In genomic region chr9:130073373-130073772, GRCh38 we compare ENCODE assay signal across 1 cellular context.
TF ChIP-seq lines count a peak whose summit lies in the region.

No MANE protein-coding gene starts in this region.

TF ChIP-seq in GM12878, 131 proteins besides CTCF, POLR2A, EP300 and RAD21:
- TF ChIP-seq SPI1 (IDR thresholded peaks at IDR 0.05; ENCODE audit: borderline replicate concordance, insufficient read depth, low read depth, low read length) (peak; percentile 25; the same call in 1 of the 2 replicates), ESRRA (IDR thresholded peaks at IDR 0.05; ENCODE audit: low read length) (no peak), SMARCA5 (IDR thresholded peaks at IDR 0.05) (0 out of 2 replicates have a peak, but pooled peaks have one; percentile 22), IKZF2 (IDR thresholded peaks at IDR 0.05) (peak in 1 of 2 experiments; percentile 31; a peak in 3 of 4 replicates), EED (IDR thresholded peaks at IDR 0.05; ENCODE audit: low read depth) (peak; percentile 32; the same call in 1 of the 2 replicates), CBX3 (IDR thresholded peaks at IDR 0.05; ENCODE audit: borderline replicate concordance, low read depth) (no peak), NR2C2 (IDR thresholded peaks at IDR 0.05; ENCODE audit: borderline replicate concordance, control insufficient read depth, insufficient read length, low read depth) (no peak), NRF1 (conservative IDR thresholded peaks at IDR 0.05; ENCODE audit: low read depth, low read length) (no peak), IKZF1 (conservative IDR thresholded peaks at IDR 0.05) (peak; percentile 63; the same call in 1 of the 2 replicates)
- TF ChIP-seq, protein P1, sequence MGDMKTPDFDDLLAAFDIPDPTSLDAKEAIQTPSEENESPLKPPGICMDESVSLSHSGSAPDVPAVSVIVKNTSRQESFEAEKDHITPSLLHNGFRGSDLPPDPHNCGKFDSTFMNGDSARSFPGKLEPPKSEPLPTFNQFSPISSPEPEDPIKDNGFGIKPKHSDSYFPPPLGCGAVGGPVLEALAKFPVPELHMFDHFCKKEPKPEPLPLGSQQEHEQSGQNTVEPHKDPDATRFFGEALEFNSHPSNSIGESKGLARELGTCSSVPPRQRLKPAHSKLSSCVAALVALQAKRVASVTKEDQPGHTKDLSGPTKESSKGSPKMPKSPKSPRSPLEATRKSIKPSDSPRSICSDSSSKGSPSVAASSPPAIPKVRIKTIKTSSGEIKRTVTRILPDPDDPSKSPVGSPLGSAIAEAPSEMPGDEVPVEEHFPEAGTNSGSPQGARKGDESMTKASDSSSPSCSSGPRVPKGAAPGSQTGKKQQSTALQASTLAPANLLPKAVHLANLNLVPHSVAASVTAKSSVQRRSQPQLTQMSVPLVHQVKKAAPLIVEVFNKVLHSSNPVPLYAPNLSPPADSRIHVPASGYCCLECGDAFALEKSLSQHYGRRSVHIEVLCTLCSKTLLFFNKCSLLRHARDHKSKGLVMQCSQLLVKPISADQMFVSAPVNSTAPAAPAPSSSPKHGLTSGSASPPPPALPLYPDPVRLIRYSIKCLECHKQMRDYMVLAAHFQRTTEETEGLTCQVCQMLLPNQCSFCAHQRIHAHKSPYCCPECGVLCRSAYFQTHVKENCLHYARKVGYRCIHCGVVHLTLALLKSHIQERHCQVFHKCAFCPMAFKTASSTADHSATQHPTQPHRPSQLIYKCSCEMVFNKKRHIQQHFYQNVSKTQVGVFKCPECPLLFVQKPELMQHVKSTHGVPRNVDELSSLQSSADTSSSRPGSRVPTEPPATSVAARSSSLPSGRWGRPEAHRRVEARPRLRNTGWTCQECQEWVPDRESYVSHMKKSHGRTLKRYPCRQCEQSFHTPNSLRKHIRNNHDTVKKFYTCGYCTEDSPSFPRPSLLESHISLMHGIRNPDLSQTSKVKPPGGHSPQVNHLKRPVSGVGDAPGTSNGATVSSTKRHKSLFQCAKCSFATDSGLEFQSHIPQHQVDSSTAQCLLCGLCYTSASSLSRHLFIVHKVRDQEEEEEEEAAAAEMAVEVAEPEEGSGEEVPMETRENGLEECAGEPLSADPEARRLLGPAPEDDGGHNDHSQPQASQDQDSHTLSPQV (IDR thresholded peaks at IDR 0.05) = no peak
